ENCODE assay signal across 32 cellular contexts in genomic region chr17:54177606-54178308, GRCh38.
"Had no signal": no experiment of that assay in that cellular context is flagged by ENCODE, and none has a peak within 500 bp of the region (broad histone marks: within the 10 kb centered on the region; RNA-seq: fewer than 3 reads in every experiment).

No MANE protein-coding gene starts in this region.

- H3K36me3 ChIP-seq: esophagus muscularis mucosa, heart right ventricle, lower lobe of right lung, ovary, sigmoid colon, suprapubic skin, transverse colon, upper lobe of right lung, uterus had no signal

- H3K4me1 ChIP-seq: esophagus muscularis mucosa, heart right ventricle, lower lobe of right lung, psoas muscle, sigmoid colon, suprapubic skin, transverse colon, upper lobe of right lung, uterus had no signal

- H3K36me3 Mint-ChIP-seq: immature natural killer cell; memory B cell; mesothelial cell of epicardium; naive thymus-derived CD4-positive, alpha-beta T cell had no signal

- ATAC-seq: heart right ventricle; left ventricle myocardium superior; lower lobe of right lung; mucosa of descending colon; naive thymus-derived CD4-positive, alpha-beta T cell; psoas muscle; right cardiac atrium; stimulated activated naive CD8-positive, alpha-beta T cell treated with anti-CD3 and anti-CD28 coated beads, Interleukin-15, amount 100 ng/mL, for 72 hours; upper lobe of right lung had no signal

- H3K27me3 ChIP-seq: esophagus muscularis mucosa, heart right ventricle, ovary, sigmoid colon, suprapubic skin, transverse colon, upper lobe of right lung, uterus had no signal

- H3K27ac ChIP-seq: coronary artery, esophagus muscularis mucosa, heart right ventricle, lower lobe of right lung, ovary, psoas muscle, sigmoid colon, suprapubic skin, transverse colon, upper lobe of right lung, uterus had no signal

- FAIRE-seq: endometrium had no signal

- H3K9me3 Mint-ChIP-seq: nephron had no signal

- H3K4me3 Mint-ChIP-seq: immature natural killer cell; memory B cell; mesothelial cell of epicardium; naive thymus-derived CD4-positive, alpha-beta T cell; nephron; stimulated activated naive CD8-positive, alpha-beta T cell treated with anti-CD3 and anti-CD28 coated beads, Interleukin-15, amount 100 ng/mL, for 72 hours had no signal

- H3K4me3 ChIP-seq: coronary artery, esophagus muscularis mucosa, heart right ventricle, lower lobe of right lung, mucosa of descending colon, ovary, psoas muscle, sigmoid colon, suprapubic skin, transverse colon, upper lobe of right lung, uterus had no signal

- H3K27me3 Mint-ChIP-seq: memory B cell; naive thymus-derived CD4-positive, alpha-beta T cell; stimulated activated naive CD8-positive, alpha-beta T cell treated with anti-CD3 and anti-CD28 coated beads, Interleukin-15, amount 100 ng/mL, for 72 hours had no signal

- H3K27ac Mint-ChIP-seq: immature natural killer cell; memory B cell; mesothelial cell of epicardium; naive thymus-derived CD4-positive, alpha-beta T cell; nephron; stimulated activated naive CD8-positive, alpha-beta T cell treated with anti-CD3 and anti-CD28 coated beads, Interleukin-15, amount 100 ng/mL, for 72 hours had no signal

- DNase-seq: dermis blood vessel endothelial cell; effector memory CD4-positive, alpha-beta T cell; foreskin melanocyte; glutamatergic neuron; heart right ventricle; hippocampal formation; immature natural killer cell; islet precursor cell; left ventricle myocardium superior; lower lobe of right lung; mucosa of descending colon; naive thymus-derived CD4-positive, alpha-beta T cell; nucleus accumbens; ovary; posterior cingulate gyrus; psoas muscle; right cardiac atrium; sigmoid colon; stimulated activated CD4-positive, alpha-beta T cell treated with anti-CD3 and anti-CD28 coated beads, Interleukin-2, amount 100 ng/mL, for 24 hours; stimulated activated CD4-positive, alpha-beta T cell treated with anti-CD3 and anti-CD28 coated beads, Interleukin-4, amount 100 ng/mL, for 4 hours; stimulated activated naive CD4-positive, alpha-beta T cell; stimulated activated naive CD8-positive, alpha-beta T cell treated with anti-CD3 and anti-CD28 coated beads, Interleukin-15, amount 100 ng/mL, for 72 hours; transverse colon; upper lobe of right lung; uterus had no signal

- H3K9me3 ChIP-seq: esophagus muscularis mucosa, heart right ventricle, lower lobe of right lung, mucosa of descending colon, ovary, psoas muscle, sigmoid colon, suprapubic skin, transverse colon, upper lobe of right lung, uterus had no signal

- H3K4me1 Mint-ChIP-seq: immature natural killer cell; memory B cell; naive thymus-derived CD4-positive, alpha-beta T cell; stimulated activated naive CD8-positive, alpha-beta T cell treated with anti-CD3 and anti-CD28 coated beads, Interleukin-15, amount 100 ng/mL, for 72 hours had no signal
